In the genomic region with DNA sequence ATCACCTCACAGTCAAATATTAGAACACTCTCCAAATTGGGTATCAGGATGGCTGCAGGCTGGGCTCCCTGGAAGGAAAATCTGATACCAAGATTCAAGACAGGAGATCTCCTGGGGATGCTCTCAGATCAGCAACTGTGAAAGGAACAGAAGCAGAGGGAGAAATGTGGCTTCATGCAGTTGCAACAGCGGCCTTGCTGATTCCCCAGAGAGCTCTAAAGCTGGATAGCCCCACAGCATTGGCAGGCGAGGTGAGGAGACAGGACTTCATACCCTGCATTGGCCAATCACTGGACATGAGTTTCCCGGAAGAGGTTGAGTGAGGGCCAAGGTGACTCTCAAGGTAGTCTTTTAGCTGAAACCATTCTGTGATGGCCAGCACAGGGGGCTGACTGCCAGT, we compare ENCODE assay signal across 23 cellular contexts.
"Had no signal": no experiment of that assay in that cellular context is flagged by ENCODE, and none has a peak within 500 bp of the region (broad histone marks: within the 10 kb centered on the region; RNA-seq: fewer than 3 reads in every experiment).

No MANE protein-coding gene starts in this region.

- H3K4me3 Mint-ChIP-seq: effector memory CD8-positive, alpha-beta T cell; immature natural killer cell; natural killer cell treated with Interleukin-12 subunit alpha and Interleukin-12 subunit beta and Interleukin-15 and Interleukin-18, amount 100 ng/mL, for 72 hours; neural progenitor cell; stimulated activated effector memory CD8-positive, alpha-beta T cell treated with anti-CD3 and anti-CD28 coated beads, Interleukin-12 subunit alpha, Interleukin-12 subunit beta, amount 100 ng/mL, for 72 hours had no signal

- H3K4me1 ChIP-seq: esophagus squamous epithelium, foreskin keratinocyte, neural progenitor cell, parathyroid adenoma, prostate gland, right lobe of liver, suprapubic skin, thyroid gland had no signal

- H3K27ac Mint-ChIP-seq: effector memory CD8-positive, alpha-beta T cell; immature natural killer cell; natural killer cell treated with Interleukin-12 subunit alpha and Interleukin-12 subunit beta and Interleukin-15 and Interleukin-18, amount 100 ng/mL, for 72 hours; neural progenitor cell; stimulated activated effector memory CD8-positive, alpha-beta T cell treated with anti-CD3 and anti-CD28 coated beads, Interleukin-12 subunit alpha, Interleukin-12 subunit beta, amount 100 ng/mL, for 72 hours had no signal

- H3K4me2 ChIP-seq: neural progenitor cell had no signal

- H3K9me3 Mint-ChIP-seq: effector memory CD8-positive, alpha-beta T cell; natural killer cell treated with Interleukin-12 subunit alpha and Interleukin-12 subunit beta and Interleukin-15 and Interleukin-18, amount 100 ng/mL, for 72 hours; stimulated activated effector memory CD8-positive, alpha-beta T cell treated with anti-CD3 and anti-CD28 coated beads, Interleukin-12 subunit alpha, Interleukin-12 subunit beta, amount 100 ng/mL, for 72 hours had no signal

- H3K9ac ChIP-seq: neural progenitor cell, parathyroid adenoma had no signal

- H3K27ac ChIP-seq: esophagus squamous epithelium, foreskin keratinocyte, neural progenitor cell, parathyroid adenoma, prostate gland, right lobe of liver, suprapubic skin, thyroid gland, upper lobe of left lung had no signal

- H3K4me1 Mint-ChIP-seq: immature natural killer cell; stimulated activated effector memory CD8-positive, alpha-beta T cell treated with anti-CD3 and anti-CD28 coated beads, Interleukin-12 subunit alpha, Interleukin-12 subunit beta, amount 100 ng/mL, for 72 hours had no signal

- H3K4me3 ChIP-seq: esophagus squamous epithelium, lung, neural progenitor cell, prostate gland, right lobe of liver, suprapubic skin, thyroid gland, upper lobe of left lung had no signal

- DNase-seq: effector memory CD8-positive, alpha-beta T cell; esophagus squamous epithelium; foreskin keratinocyte; immature natural killer cell; kidney; left cardiac atrium; left ventricle myocardium superior; mesenchymal stem cell; midbrain; nucleus accumbens; right lobe of liver; stimulated activated CD4-positive, alpha-beta T cell treated with anti-CD3 and anti-CD28 coated beads, Interleukin-4, amount 100 ng/mL, for 1 hour; stimulated activated CD8-positive, alpha-beta memory T cell treated with anti-CD3 and anti-CD28 coated beads, Interleukin-4, amount 100 ng/mL, for 48 hours; stimulated activated naive CD8-positive, alpha-beta T cell treated with anti-CD3 and anti-CD28 coated beads, Interleukin-15, Interleukin-2, amounts not matched to agents 100 U/mL and 50 U/mL, for 24 hours; thyroid gland; upper lobe of left lung had no signal

- ATAC-seq: effector memory CD8-positive, alpha-beta T cell; foreskin keratinocyte; left ventricle myocardium superior; natural killer cell treated with Interleukin-12 subunit alpha and Interleukin-12 subunit beta and Interleukin-15 and Interleukin-18, amount 100 ng/mL, for 72 hours; right lobe of liver; stimulated activated effector memory CD8-positive, alpha-beta T cell treated with anti-CD3 and anti-CD28 coated beads, Interleukin-12 subunit alpha, Interleukin-12 subunit beta, amount 100 ng/mL, for 72 hours; stimulated activated naive CD8-positive, alpha-beta T cell treated with anti-CD3 and anti-CD28 coated beads, Interleukin-15, Interleukin-2, amounts not matched to agents 100 U/mL and 50 U/mL, for 24 hours had no signal

- H3K27me3 Mint-ChIP-seq: effector memory CD8-positive, alpha-beta T cell; natural killer cell treated with Interleukin-12 subunit alpha and Interleukin-12 subunit beta and Interleukin-15 and Interleukin-18, amount 100 ng/mL, for 72 hours had no signal

- H3K27me3 ChIP-seq: esophagus squamous epithelium, foreskin keratinocyte, neural progenitor cell, right lobe of liver, suprapubic skin, thyroid gland, upper lobe of left lung had no signal

- H3K36me3 Mint-ChIP-seq: immature natural killer cell; natural killer cell treated with Interleukin-12 subunit alpha and Interleukin-12 subunit beta and Interleukin-15 and Interleukin-18, amount 100 ng/mL, for 72 hours; neural progenitor cell; stimulated activated effector memory CD8-positive, alpha-beta T cell treated with anti-CD3 and anti-CD28 coated beads, Interleukin-12 subunit alpha, Interleukin-12 subunit beta, amount 100 ng/mL, for 72 hours had no signal

- H3K9me3 ChIP-seq: esophagus squamous epithelium, prostate gland, right lobe of liver, suprapubic skin, thyroid gland, upper lobe of left lung had no signal

- H3K36me3 ChIP-seq: esophagus squamous epithelium, neural progenitor cell, prostate gland, right lobe of liver, suprapubic skin, thyroid gland, upper lobe of left lung had no signal
